14 cellular contexts compared by ENCODE assay signal in genomic region chr19:2634228-2634951, GRCh38.
A peak's percentile ranks its signal among the peaks of the same experiment; 100 is the strongest.
DNase-seq lines count a peak whose midpoint lies in the region; ATAC-seq, FAIRE-seq and TF ChIP-seq lines count a peak whose summit lies in the region.
"Had no signal": no experiment of that assay in that cellular context is flagged by ENCODE, and none has a peak within 500 bp of the region (broad histone marks: within the 10 kb centered on the region; RNA-seq: fewer than 3 reads in every experiment).

No MANE protein-coding gene starts in this region.

- H3K27ac ChIP-seq in IMR-90 (ENCODE audit: insufficient read depth, low read length) (no peak overlapping the region), astrocyte (ENCODE audit: low read depth, low read length) (no peak overlapping the region), hepatocyte (peak overlapping the region; percentile 90)
- H3K27ac ChIP-seq: psoas muscle had no signal

- no peak overlapping the region for H3K14ac ChIP-seq in IMR-90 (replicated peaks; ENCODE audit: low read depth, low read length)

- H3K4me1 Mint-ChIP-seq in astrocyte (ENCODE audit: low read depth, unreplicated experiment) (no peaks in the 10 kb centered on the region), Caco-2 (ENCODE audit: low read depth, unreplicated experiment) (peaks cover 4% of the 10 kb centered on the region)
- peaks cover 92% of the 10 kb centered on the region for H3K4me1 Mint-ChIP-seq in stimulated activated memory B cell treated with anti-CD40 and anti-IgM and Interleukin-4, amounts not matched to agents 10 μg/mL and 1 μg/mL and 100 μg/mL, for 72 hours

- no peak overlapping the region for H2BK15ac ChIP-seq in IMR-90 (ENCODE audit: low read depth, low read length)

- H3K27me3 ChIP-seq in IMR-90 (ENCODE audit: control insufficient read depth, insufficient read depth, low read length) (peaks cover 8% of the 10 kb centered on the region; the same call in 1 of the 2 replicates), astrocyte (ENCODE audit: insufficient read depth, low read length) (peaks cover 3% of the 10 kb centered on the region), hepatocyte (no peaks in the 10 kb centered on the region), Caco-2 (replicated peaks; ENCODE audit: control insufficient read depth, insufficient read depth, low read length) (no peaks in the 10 kb centered on the region)

- H3K36me3 ChIP-seq in IMR-90 (ENCODE audit: control insufficient read depth, insufficient read depth, low read length) (no peaks in the 10 kb centered on the region), astrocyte (ENCODE audit: insufficient read depth, low read length) (no peaks in the 10 kb centered on the region), hepatocyte (replicated peaks; ENCODE audit: insufficient read depth, low read depth) (no peaks in the 10 kb centered on the region), Caco-2 (ENCODE audit: control insufficient read depth, insufficient read depth, low read length) (no peaks in the 10 kb centered on the region)

- dilution Hi-C loops in IMR-90 (cut with HindIII; ENCODE audit: low sequenced_read_pairs, unreplicated experiment) = no loop called here

- peak overlapping the region; percentile 54 for H3K4me3 Mint-ChIP-seq in astrocyte (ENCODE audit: unreplicated experiment)
- peak overlapping the region; percentile 51 for H3K4me3 Mint-ChIP-seq in stimulated activated memory B cell treated with anti-CD40 and anti-IgM and Interleukin-4, amounts not matched to agents 10 μg/mL and 1 μg/mL and 100 μg/mL, for 72 hours
- H3K4me3 Mint-ChIP-seq in Caco-2 (ENCODE audit: unreplicated experiment) = no peak overlapping the region

- no peak overlapping the region for H3K27ac Mint-ChIP-seq in astrocyte (ENCODE audit: unreplicated experiment)
- peak overlapping the region; percentile 86 for H3K27ac Mint-ChIP-seq in stimulated activated memory B cell treated with anti-CD40 and anti-IgM and Interleukin-4, amounts not matched to agents 10 μg/mL and 1 μg/mL and 100 μg/mL, for 72 hours
- H3K27ac Mint-ChIP-seq in Caco-2 (ENCODE audit: unreplicated experiment) = no peak overlapping the region

- POLR2A ChIA-PET in IMR-90 (lab: Charles Lee; ENCODE audit: unreplicated experiment) (no interaction called here), Caco-2 (lab: Charles Lee) (no interaction called here)

- no peak overlapping the region for H3K4ac ChIP-seq in IMR-90 (ENCODE audit: low read depth, low read length)

- H2AFZ ChIP-seq in IMR-90 (replicated peaks; ENCODE audit: low read length, poor library complexity) = peak overlapping the region; percentile 43
- H2AFZ ChIP-seq in astrocyte (ENCODE audit: low read depth, low read length) = no peak overlapping the region
- H2AFZ ChIP-seq in hepatocyte = no peak overlapping the region

- H2BK120ac ChIP-seq in IMR-90 (ENCODE audit: low read depth, low read length) = no peak overlapping the region

- in situ Hi-C loops in IMR-90 (cut with MboI; ENCODE audit: low sequenced_read_pairs) = no loop called here

- H2BK5ac ChIP-seq in IMR-90 (ENCODE audit: low read depth, low read length, poor library complexity, severe bottlenecking) = no peak overlapping the region

- H3K79me1 ChIP-seq in IMR-90 (ENCODE audit: low read depth in 1 of 2, low read length in 2 of 2) = no peaks in the 10 kb centered on the region

- H3K9me3 ChIP-seq in IMR-90 (ENCODE audit: control insufficient read depth, insufficient read depth, low read length) (peaks cover 12% of the 10 kb centered on the region), astrocyte (ENCODE audit: insufficient read depth, low read depth, low read length) (peaks cover 8% of the 10 kb centered on the region), hepatocyte (ENCODE audit: low read depth) (no peaks in the 10 kb centered on the region), Caco-2 (peaks cover 10% of the 10 kb centered on the region; the same call in 1 of the 2 replicates)

- no peak for ATAC-seq in IMR-90 (ENCODE audit: low read depth)
- no peak for ATAC-seq in stimulated activated memory B cell treated with anti-CD40 and anti-IgM and Interleukin-4, amounts not matched to agents 10 μg/mL and 1 μg/mL and 100 μg/mL, for 72 hours

- no peak overlapping the region for H2BK20ac ChIP-seq in IMR-90 (ENCODE audit: low read depth, low read length)

- H3K9ac ChIP-seq in IMR-90 (ENCODE audit: low read depth, low read length) (no peak overlapping the region), astrocyte (ENCODE audit: low read length) (no peak overlapping the region)

- H3K56ac ChIP-seq in IMR-90 (ENCODE audit: extremely low read depth, insufficient read depth, low read length) = no peak overlapping the region

- no peaks in the 10 kb centered on the region for H3K9me2 ChIP-seq in hepatocyte (replicated peaks; ENCODE audit: insufficient read depth)

- H4K5ac ChIP-seq in IMR-90 (ENCODE audit: low read depth, low read length) = no peak overlapping the region

- BruUV-seq in IMR-90 (replicated peaks; lab: Mats Ljungman, UMichigan) = no TSS peak
- BruUV-seq in Caco-2 (replicated peaks; lab: Mats Ljungman, UMichigan) = no TSS peak

- 59% methylated on average over 9 of the region's 28 CpGs; no CpG with 5 or more reads in 1 of the 2 experiments for WGBS in IMR-90 (ENCODE audit: extremely low coverage in 2 of 2, insufficient read length in 1 of 2), 2 experiments
- whole genome bisulfite sequencing in hepatocyte (ENCODE audit: low lambda C conversion rate, missing lambda C conversion rate) = 73% methylated on average over 28 of the region's 28 CpGs

- no peak for TF ChIP-seq CTCF in IMR-90 (conservative IDR thresholded peaks at IDR 0.05; ENCODE audit: low read depth, low read length)
- TF ChIP-seq CTCF in astrocyte (IDR thresholded peaks at IDR 0.05; ENCODE audit: insufficient read depth, low read depth, low read length) = no peak
- no peak for TF ChIP-seq CTCF in hepatocyte (IDR thresholded peaks at IDR 0.05; ENCODE audit: poor library complexity)
- no peak for TF ChIP-seq CTCF in Caco-2 (IDR thresholded peaks at IDR 0.05; ENCODE audit: insufficient read depth in 1 of 2, low read depth in 1 of 2, low read length in 1 of 2, severe bottlenecking in 1 of 2, unreplicated experiment in 1 of 2)

- H3K23ac ChIP-seq in IMR-90 (ENCODE audit: low read depth, low read length) = no peak overlapping the region

- CTCF ChIA-PET in IMR-90 (lab: Yijun Ruan, JAX) (interaction anchor here (0.6 kb wide), 1 partner anchor 124 kb away, joined by 3 read pairs; no protein-coding TSS in a partner anchor), Caco-2 (lab: Charles Lee) (interaction anchor here (0.6 kb wide), 1 partner anchor 333 kb away, joined by 3 read pairs; no protein-coding TSS in a partner anchor)

- no peaks in the 10 kb centered on the region for H3K36me3 Mint-ChIP-seq in astrocyte (ENCODE audit: low read depth, unreplicated experiment)
- H3K36me3 Mint-ChIP-seq in stimulated activated memory B cell treated with anti-CD40 and anti-IgM and Interleukin-4, amounts not matched to agents 10 μg/mL and 1 μg/mL and 100 μg/mL, for 72 hours = peaks cover 12% of the 10 kb centered on the region
- H3K36me3 Mint-ChIP-seq in Caco-2 (ENCODE audit: insufficient read depth, unreplicated experiment) = no peaks in the 10 kb centered on the region

- no peak for FAIRE-seq in astrocyte (lab: Jason Lieb, UNC)
- FAIRE-seq: GM12891, TTC549 had no signal

- H3K27me3 Mint-ChIP-seq in astrocyte (ENCODE audit: low read depth, unreplicated experiment) (peaks cover 7% of the 10 kb centered on the region), Caco-2 (ENCODE audit: insufficient read depth, unreplicated experiment) (peaks cover 6% of the 10 kb centered on the region)
- no peaks in the 10 kb centered on the region for H3K27me3 Mint-ChIP-seq in stimulated activated memory B cell treated with anti-CD40 and anti-IgM and Interleukin-4, amounts not matched to agents 10 μg/mL and 1 μg/mL and 100 μg/mL, for 72 hours

- H3K4me2 ChIP-seq in IMR-90 (ENCODE audit: low read depth, low read length) (no peak overlapping the region), astrocyte (ENCODE audit: low read length) (no peak overlapping the region), hepatocyte (peak overlapping the region; percentile 53)

- TF ChIP-seq POLR2A in IMR-90 (IDR thresholded peaks at IDR 0.05; ENCODE audit: low read depth, low read length) = no peak

- intact Hi-C loops in IMR-90 (cut with micrococcal nuclease) = no loop called here
- intact Hi-C loops in Caco-2 (cut with micrococcal nuclease; ENCODE audit: unreplicated experiment) = no loop called here

- H2AK5ac ChIP-seq in IMR-90 (ENCODE audit: low read depth, low read length) = no peak overlapping the region

- no peak overlapping the region for H4K8ac ChIP-seq in IMR-90 (ENCODE audit: low read depth in 2 of 2, low read length in 2 of 2)

- peaks cover 7% of the 10 kb centered on the region for H3K9me3 Mint-ChIP-seq in astrocyte (ENCODE audit: unreplicated experiment)
- peaks cover 1% of the 10 kb centered on the region for H3K9me3 Mint-ChIP-seq in stimulated activated memory B cell treated with anti-CD40 and anti-IgM and Interleukin-4, amounts not matched to agents 10 μg/mL and 1 μg/mL and 100 μg/mL, for 72 hours
- H3K9me3 Mint-ChIP-seq in Caco-2 (ENCODE audit: unreplicated experiment) = peaks cover 6% of the 10 kb centered on the region

- peaks cover 5% of the 10 kb centered on the region; the same call in 1 of the 2 replicates for H3K4me1 ChIP-seq in IMR-90 (ENCODE audit: control insufficient read depth, insufficient read depth, low read length)
- peaks cover 3% of the 10 kb centered on the region for H3K4me1 ChIP-seq in astrocyte (ENCODE audit: insufficient read depth, low read length)
- H3K4me1 ChIP-seq in hepatocyte (ENCODE audit: insufficient read depth) = peaks cover 3% of the 10 kb centered on the region
- peaks cover 5% of the 10 kb centered on the region; the same call in 1 of the 2 replicates for H3K4me1 ChIP-seq in Caco-2
- H3K4me1 ChIP-seq: psoas muscle had no signal

- H4K20me1 ChIP-seq in IMR-90 (ENCODE audit: insufficient read depth, low read length) (peaks cover 6% of the 10 kb centered on the region; the same call in 1 of the 2 replicates), astrocyte (ENCODE audit: insufficient read depth, low read length) (no peaks in the 10 kb centered on the region), hepatocyte (ENCODE audit: insufficient read depth, poor library complexity, severe bottlenecking) (no peaks in the 10 kb centered on the region)

- no peak overlapping the region for H2AK9ac ChIP-seq in IMR-90 (replicated peaks; ENCODE audit: low read depth, low read length, poor library complexity)

- no peaks in the 10 kb centered on the region for H3K9me1 ChIP-seq in IMR-90 (ENCODE audit: insufficient read depth, low read length)

- no peak overlapping the region for H3K4me3 ChIP-seq in IMR-90 (ENCODE audit: insufficient read depth, low read depth, low read length)
- no peak overlapping the region for H3K4me3 ChIP-seq in astrocyte (ENCODE audit: insufficient read depth, low read depth, low read length)
- no peak overlapping the region for H3K4me3 ChIP-seq in hepatocyte
- no peak overlapping the region for H3K4me3 ChIP-seq in Caco-2 (ENCODE audit: low read depth, low read length)
- H3K4me3 ChIP-seq: psoas muscle had no signal

- TF ChIP-seq RAD21 in IMR-90 (IDR thresholded peaks at IDR 0.05; ENCODE audit: low read length) = no peak

- no peak overlapping the region for H4K91ac ChIP-seq in IMR-90 (ENCODE audit: insufficient read depth, low read depth, low read length)

- no peak overlapping the region for H3K18ac ChIP-seq in IMR-90 (ENCODE audit: low read depth, low read length)

- H3K79me2 ChIP-seq in astrocyte (ENCODE audit: insufficient read depth, low read length) (no peaks in the 10 kb centered on the region), hepatocyte (no peaks in the 10 kb centered on the region)

- DNase-seq in IMR-90 (no peak), astrocyte (ENCODE audit: low read depth) (no peak), hepatocyte (ENCODE audit: low spot score) (peak; percentile 44), glomerular visceral epithelial cell (ENCODE audit: extremely low spot score) (no peak), Caco-2 (no peak), foreskin melanocyte (no peak), NCI-H526 treated with DMSO at 0.1 percent for 48 hours (lab: John Stamatoyannopoulos, UW) (no peak)
- DNase-seq: activated T-cell treated with anti-CD3 and anti-CD28 coated beads for 4 hours, NCI-H1436 treated with DMSO at 0.1 percent for 48 hours, OCI-M1, psoas muscle had no signal
